11 cellular contexts compared by ENCODE assay signal in genomic region chr1:26717066-26717465, GRCh38. TPM values are rescaled to one million over a fixed set of nuclear protein-coding genes. Genes with fewer than 3 reads are reported as not detected.
DNase-seq lines count a peak whose midpoint lies in the region; ATAC-seq and TF ChIP-seq lines count a peak whose summit lies in the region.
"Had no signal": no experiment of that assay in that cellular context is flagged by ENCODE, and none has a peak within 500 bp of the region (broad histone marks: within the 10 kb centered on the region; RNA-seq: fewer than 3 reads in every experiment).

No MANE protein-coding gene starts in this region.

- POLR2A ChIA-PET in activated B cell treated with CpG ODN at 0.5 μM for 24 hours (lab: Charles Lee), result interaction anchor here (1.0 kb wide), 1 partner anchor 9 kb away, joined by 3 read pairs; no protein-coding TSS in a partner anchor

- ATAC-seq in activated B cell treated with CpG ODN at 0.5 μM for 24 hours (ENCODE audit: low read depth) (no peak), upper lobe of right lung (peak; percentile 76), GM21360 (IDR thresholded peaks at IDR 0.05; ENCODE audit: unreplicated experiment) (no peak)

- peak in 1 of 2 donors; percentile 79 for DNase-seq in cardiac muscle cell (ENCODE audit: low read depth in 1 of 2, low spot score in 1 of 2)
- DNase-seq in right atrium auricular region (ENCODE audit: low spot score), result no peak
- DNase-seq in activated B cell treated with CpG ODN at 0.5 μM for 24 hours, result no peak
- DNase-seq in immature natural killer cell, result no peak
- no peak for DNase-seq in upper lobe of right lung
- no peak for DNase-seq in NCI-H1105 (lab: John Stamatoyannopoulos, UW)
- DNase-seq in activated gamma-delta T cell treated with Interleukin-2 at 50 U/mL for 16 hours, result no peak
- DNase-seq: activated naive CD4-positive, alpha-beta T cell treated with Interleukin-2 at 50 U/mL for 16 hours; NCI-H146; stimulated activated CD4-positive, alpha-beta T cell treated with anti-CD3 and anti-CD28 coated beads, Interleukin-12 subunit alpha, Interleukin-12 subunit beta, amount 100 ng/mL, for 4 hours had no signal

- peaks cover 22% of the 10 kb centered on the region for H3K4me1 ChIP-seq in cardiac muscle cell (ENCODE audit: low read depth)
- peaks cover 0 to 86% of the 10 kb centered on the region in 2 donors for H3K4me1 ChIP-seq in right atrium auricular region
- H3K4me1 ChIP-seq in upper lobe of right lung, result peaks cover 92% of the 10 kb centered on the region

- H3K4me3 ChIP-seq in cardiac muscle cell (no peak overlapping the region), right atrium auricular region (no peak overlapping the region), upper lobe of right lung (no peak overlapping the region)

- H3K9me3 Mint-ChIP-seq in activated B cell treated with CpG ODN at 0.5 μM for 24 hours (no peaks in the 10 kb centered on the region), immature natural killer cell (no peaks in the 10 kb centered on the region)

- peaks cover 91% of the 10 kb centered on the region for H3K4me1 Mint-ChIP-seq in activated B cell treated with CpG ODN at 0.5 μM for 24 hours
- peaks cover 91 to 94% of the 10 kb centered on the region in 2 donors for H3K4me1 Mint-ChIP-seq in immature natural killer cell

- no peaks in the 10 kb centered on the region for H3K36me3 ChIP-seq in cardiac muscle cell
- no peaks in the 10 kb centered on the region for H3K36me3 ChIP-seq in right atrium auricular region
- no peaks in the 10 kb centered on the region for H3K36me3 ChIP-seq in upper lobe of right lung

- no peak for TF ChIP-seq CTCF in cardiac muscle cell (IDR thresholded peaks at IDR 0.05; ENCODE audit: low read depth, low read length)
- no peak for TF ChIP-seq CTCF in right atrium auricular region (IDR thresholded peaks at IDR 0.05)
- no peak for TF ChIP-seq CTCF in activated B cell treated with CpG ODN at 0.5 μM for 24 hours (IDR thresholded peaks at IDR 0.05)
- TF ChIP-seq CTCF in upper lobe of right lung (IDR thresholded peaks at IDR 0.05), result no peak

- CTCF ChIA-PET in activated B cell treated with CpG ODN at 0.5 μM for 24 hours (lab: Charles Lee), result interaction anchor here (1.8 kb wide), 1 partner anchor 118 kb away, joined by 4 read pairs; no protein-coding TSS in a partner anchor

- H3K4me3 Mint-ChIP-seq in activated B cell treated with CpG ODN at 0.5 μM for 24 hours, result no peak overlapping the region
- peak overlapping the region in 3 of 5 donors; percentile 9 to 48 (median 27) for H3K4me3 Mint-ChIP-seq in immature natural killer cell

- H3K27me3 ChIP-seq in cardiac muscle cell (no peaks in the 10 kb centered on the region), right atrium auricular region (no peaks in the 10 kb centered on the region), upper lobe of right lung (no peaks in the 10 kb centered on the region)

- H3K27ac ChIP-seq in cardiac muscle cell, result peak overlapping the region; percentile 69
- no peak overlapping the region for H3K27ac ChIP-seq in right atrium auricular region
- H3K27ac ChIP-seq in upper lobe of right lung, result peak overlapping the region; percentile 1

- H3K27ac Mint-ChIP-seq in activated B cell treated with CpG ODN at 0.5 μM for 24 hours, result peak overlapping the region; percentile 41
- peak overlapping the region in 5 of 6 donors; percentile 20 to 82 (median 51) for H3K27ac Mint-ChIP-seq in immature natural killer cell

- H3K27me3 Mint-ChIP-seq in activated B cell treated with CpG ODN at 0.5 μM for 24 hours (no peaks in the 10 kb centered on the region), immature natural killer cell (ENCODE audit: low read depth in 3 of 3) (peaks cover 0 to 3% (median 0%) of the 10 kb centered on the region in 3 donors)

- intact Hi-C loops in activated B cell treated with CpG ODN at 0.5 μM for 24 hours (cut with micrococcal nuclease) (loop anchor here (2.0 kb wide), 1 partner anchor 14 kb away; no protein-coding TSS in a partner anchor), upper lobe of right lung (cut with DNase I) (no loop called here)

- H3K9me3 ChIP-seq in cardiac muscle cell (ENCODE audit: low read depth), result no peaks in the 10 kb centered on the region
- no peaks in the 10 kb centered on the region for H3K9me3 ChIP-seq in right atrium auricular region
- no peaks in the 10 kb centered on the region for H3K9me3 ChIP-seq in upper lobe of right lung

- H3K36me3 Mint-ChIP-seq in activated B cell treated with CpG ODN at 0.5 μM for 24 hours (ENCODE audit: low read depth) (peaks cover 59% of the 10 kb centered on the region), immature natural killer cell (peaks cover 0 to 3% (median 0%) of the 10 kb centered on the region in 3 donors)

RNA-seq across cellular contexts. Expression of gene ARID1A, which starts 21.3 kb away (rescaled TPM):
- 52.9 and 93.3 TPM in 2 replicates for total RNA-seq in cardiac muscle cell
- 28.5 and 43.1 TPM in 2 replicates for polyA plus RNA-seq in cardiac muscle cell
- total RNA-seq in right atrium auricular region, result 10 to 100 TPM; 32.7 to 48.8 TPM
- total RNA-seq in activated B cell treated with CpG ODN at 0.5 μM for 24 hours, result 116 and 142 TPM in 2 replicates
- 10 to 100 TPM in 2 of 3 donors, 1 to 10 TPM in 1; 7.1 to 34.6 (median 16.0) TPM for polyA plus RNA-seq in immature natural killer cell
- 64.3 TPM for total RNA-seq in upper lobe of right lung

Comparison
In these comparisons a context has a peak if more than half of its experiments do, and no peak if none do; other contexts are left out.
1. H3K27ac ChIP-seq: peak in cardiac muscle cell (single experiment) and upper lobe of right lung (single experiment); none in right atrium auricular region (0 of 2).